In genomic region chr1:54464477-54465146, GRCh38 we compare ENCODE assay signal across 1 cellular context.
TF ChIP-seq lines count a peak whose summit lies in the region.

No MANE protein-coding gene starts in this region.

TF ChIP-seq in K562, 482 proteins besides CTCF, POLR2A, EP300 and RAD21 (continued from another document and continues in another):
- TF ChIP-seq NFIX (CRISPR knock-in tag; IDR thresholded peaks at IDR 0.05; ENCODE audit: low read depth) (no peak), CREB3L1 (IDR thresholded peaks at IDR 0.05; ENCODE audit: borderline replicate concordance, low read depth) (no peak; the same call in 1 of the 2 replicates), SRSF9 (IDR thresholded peaks at IDR 0.05; ENCODE audit: borderline replicate concordance, low read depth, low read length) (no peak), TAF9B (IDR thresholded peaks at IDR 0.05; ENCODE audit: partially characterized antibody) (no peak), ZNF584 (CRISPR knock-in tag; IDR thresholded peaks at IDR 0.05; ENCODE audit: low read depth) (no peak; the same call in 1 of the 2 replicates), RB1 (IDR thresholded peaks at IDR 0.05; ENCODE audit: low read depth) (peak; percentile 65; the same call in 1 of the 2 replicates), ETV6 (IDR thresholded peaks at IDR 0.05; ENCODE audit: borderline replicate concordance in 1 of 2, low read depth in 2 of 2, low read length in 1 of 2) (peak; percentile 75 to 93; a peak in 3 of 4 replicates), ETV6 (CRISPR knock-in tag; IDR thresholded peaks at IDR 0.05; ENCODE audit: borderline replicate concordance) (no peak), NUFIP1 (IDR thresholded peaks at IDR 0.05; ENCODE audit: partially characterized antibody) (no peak), ZBTB1 (CRISPR knock-in tag; IDR thresholded peaks at IDR 0.05; ENCODE audit: borderline replicate concordance, low read depth) (no peak), ZKSCAN8 (CRISPR knock-in tag; IDR thresholded peaks at IDR 0.05) (no peak), ZNF174 (CRISPR knock-in tag; IDR thresholded peaks at IDR 0.05) (no peak), FOS (IDR thresholded peaks at IDR 0.05; ENCODE audit: extremely low read depth, insufficient read length) (no peak), DNMT1 (IDR thresholded peaks at IDR 0.05) (no peak), ID3 (CRISPR knock-in tag; IDR thresholded peaks at IDR 0.05) (no peak), ID3 (tag; IDR thresholded peaks at IDR 0.05) (peak; percentile 81), RBM39 (optimal IDR thresholded peaks at IDR 0.05; ENCODE audit: low read depth, low read length) (no peak), ZNF408 (CRISPR knock-in tag; IDR thresholded peaks at IDR 0.05; ENCODE audit: low read depth) (no peak), ZNF766 (CRISPR knock-in tag; conservative IDR thresholded peaks at IDR 0.05) (peak; percentile 79), NONO (IDR thresholded peaks at IDR 0.05; ENCODE audit: low read depth in 2 of 2, low read length in 1 of 2) (peak in 1 of 2 experiments; percentile 62; a peak in 1 of 4 replicates), CHCHD3 (CRISPR knock-in tag; IDR thresholded peaks at IDR 0.05) (no peak), CXXC5 (CRISPR knock-in tag; IDR thresholded peaks at IDR 0.05) (peak; percentile 88), ZFPM2 (CRISPR knock-in tag; IDR thresholded peaks at IDR 0.05) (no peak), ARID4B (CRISPR knock-in tag; IDR thresholded peaks at IDR 0.05) (no peak; the same call in 1 of the 2 replicates), ZFP36 (IDR thresholded peaks at IDR 0.05; ENCODE audit: low read depth, low read length, partially characterized antibody) (no peak), TAF7 (tag; IDR thresholded peaks at IDR 0.05) (no peak), ZNF3 (CRISPR knock-in tag; IDR thresholded peaks at IDR 0.05) (no peak), SUPT5H (IDR thresholded peaks at IDR 0.05) (no peak), ARID2 (IDR thresholded peaks at IDR 0.05) (no peak), ZFP1 (CRISPR knock-in tag; IDR thresholded peaks at IDR 0.05) (no peak), ZNF561 (CRISPR knock-in tag; conservative IDR thresholded peaks at IDR 0.05) (no peak), SMARCB1 (IDR thresholded peaks at IDR 0.05; ENCODE audit: insufficient read length, low read depth) (no peak), SIN3A (IDR thresholded peaks at IDR 0.05; ENCODE audit: borderline replicate concordance in 2 of 2, control insufficient read depth in 1 of 2, low read depth in 2 of 2, low read length in 2 of 2) (0 out of 4 replicates have a peak, but pooled peaks of 1 of the 2 experiments have one; percentile 34), BRCA1 (IDR thresholded peaks at IDR 0.05) (no peak), BRCA1 (CRISPR knock-in tag; IDR thresholded peaks at IDR 0.05) (no peak), POU5F1 (IDR thresholded peaks at IDR 0.05; ENCODE audit: borderline replicate concordance, low read depth, low read length, partially characterized antibody) (no peak), GATA2 (CRISPR knock-in tag; IDR thresholded peaks at IDR 0.05) (peak; percentile 98), NRF1 (conservative IDR thresholded peaks at IDR 0.05 in 1 of 2, IDR thresholded peaks at IDR 0.05 in 1 of 2) (peak in 1 of 2 experiments; percentile 36; a peak in 3 of 4 replicates), ZNF23 (CRISPR knock-in tag; IDR thresholded peaks at IDR 0.05) (no peak), BRD4 (IDR thresholded peaks at IDR 0.05) (peak; percentile 50), ZNF778 (CRISPR knock-in tag; IDR thresholded peaks at IDR 0.05) (no peak), GABPB1 (CRISPR knock-in tag; IDR thresholded peaks at IDR 0.05) (peak; percentile 84), KDM5B (IDR thresholded peaks at IDR 0.05; ENCODE audit: insufficient replicate concordance, low read depth, low read length) (no peak), ZNF444 (CRISPR knock-in tag; IDR thresholded peaks at IDR 0.05) (no peak), TGIF2 (CRISPR knock-in tag; IDR thresholded peaks at IDR 0.05) (no peak), ZNF830 (CRISPR knock-in tag; IDR thresholded peaks at IDR 0.05) (no peak), HMBOX1 (IDR thresholded peaks at IDR 0.05) (peak; percentile 83; the same call in 1 of the 2 replicates), ILF3 (IDR thresholded peaks at IDR 0.05; ENCODE audit: borderline replicate concordance) (no peak), TRIM28 (IDR thresholded peaks at IDR 0.05) (peak; percentile 63; the same call in 1 of the 2 replicates), SNAPC5 (CRISPR knock-in tag; IDR thresholded peaks at IDR 0.05) (no peak), ZNF655 (CRISPR knock-in tag; IDR thresholded peaks at IDR 0.05) (no peak), YBX1 (IDR thresholded peaks at IDR 0.05) (no peak), ZNF639 (CRISPR knock-in tag; conservative IDR thresholded peaks at IDR 0.05 in 1 of 2, IDR thresholded peaks at IDR 0.05 in 1 of 2) (peak in 1 of 2 experiments; percentile 75; a peak in 2 of 4 replicates), SRF (CRISPR knock-in tag; IDR thresholded peaks at IDR 0.05) (peak in 1 of 2 experiments; percentile 80; a peak in 1 of 4 replicates), POLR3A (IDR thresholded peaks at IDR 0.05; ENCODE audit: borderline replicate concordance, extremely low read depth, insufficient read depth, insufficient read length) (no peak), SOX6 (IDR thresholded peaks at IDR 0.05) (peak; percentile 93), TSC22D4 (tag; IDR thresholded peaks at IDR 0.05) (no peak), ZNF140 (CRISPR knock-in tag; IDR thresholded peaks at IDR 0.05) (no peak), ESRRA (IDR thresholded peaks at IDR 0.05; ENCODE audit: borderline replicate concordance, low read depth) (peak; percentile 77), ZNF780A (CRISPR knock-in tag; IDR thresholded peaks at IDR 0.05) (no peak), ZBTB2 (IDR thresholded peaks at IDR 0.05) (peak; percentile 52; the same call in 1 of the 2 replicates), RBBP5 (IDR thresholded peaks at IDR 0.05; ENCODE audit: borderline replicate concordance, insufficient read depth, low read length, poor library complexity, severe bottlenecking) (peak; percentile 46), ZNF274 (IDR thresholded peaks at IDR 0.05; ENCODE audit: borderline replicate concordance, low read depth, low read length) (peak; percentile 20; the same call in 1 of the 2 replicates), MEF2D (tag; conservative IDR thresholded peaks at IDR 0.05; ENCODE audit: low read depth) (peak; percentile 36; the same call in 1 of the 2 replicates), DEAF1 (CRISPR knock-in tag; IDR thresholded peaks at IDR 0.05) (no peak), MCM5 (IDR thresholded peaks at IDR 0.05; ENCODE audit: low read depth) (no peak), ZSCAN32 (CRISPR knock-in tag; IDR thresholded peaks at IDR 0.05) (no peak)
